Comparison of ENCODE assay signal across 12 cellular contexts in genomic region chr9:130022566-130023146, GRCh38. TPM values are rescaled to one million over a fixed set of nuclear protein-coding genes. Genes with fewer than 3 reads are reported as not detected.
DNase-seq lines count a peak whose midpoint lies in the region; ATAC-seq and TF ChIP-seq lines count a peak whose summit lies in the region.
"Had no signal": no experiment of that assay in that cellular context is flagged by ENCODE, and none has a peak within 500 bp of the region (broad histone marks: within the 10 kb centered on the region; RNA-seq: fewer than 3 reads in every experiment).

No MANE protein-coding gene starts in this region.

- intact Hi-C loops in spleen (cut with DNase I; ENCODE audit: low total_unique reads) (no loop called here), dorsolateral prefrontal cortex (cut with DNase I) (no loop called here)

- H3K4me1 ChIP-seq in spleen (peaks cover 31 to 98% (median 91%) of the 10 kb centered on the region in 6 donors), HAP-1 (peaks cover 2% of the 10 kb centered on the region; the same call in 1 of the 2 replicates)

- peak; percentile 3 for ATAC-seq in HG03432 (IDR thresholded peaks at IDR 0.05; ENCODE audit: unreplicated experiment)
- peak; percentile 33 for ATAC-seq in central memory CD8-positive, alpha-beta T cell (replicated peaks; ENCODE audit: extremely low read depth, poor library complexity, severe bottlenecking)
- ATAC-seq: HepG2, Right ventricle myocardium inferior had no signal

- DNase-seq in GM06990 (ENCODE audit: extremely low read depth, insufficient read length) (no peak), spleen (no peak), dorsolateral prefrontal cortex (no peak), GM13977 (ENCODE audit: low spot score) (no peak), HAP-1 (ENCODE audit: low spot score in 2 of 2) (no peak)
- no peak for DNase-seq in central memory CD8-positive, alpha-beta T cell (ENCODE audit: low spot score in 2 of 2)
- DNase-seq: NCI-H1417, NCI-H524, right cardiac atrium had no signal

- peaks cover 26% of the 10 kb centered on the region for H3K36me3 Mint-ChIP-seq in central memory CD8-positive, alpha-beta T cell (ENCODE audit: insufficient read depth)

- no peaks in the 10 kb centered on the region for H3K27me3 Mint-ChIP-seq in central memory CD8-positive, alpha-beta T cell

- TF ChIP-seq POLR2A in spleen (IDR thresholded peaks at IDR 0.05), result no peak

- H3K4me1 Mint-ChIP-seq in central memory CD8-positive, alpha-beta T cell, result peaks cover 74% of the 10 kb centered on the region

- H3K27ac Mint-ChIP-seq in central memory CD8-positive, alpha-beta T cell (ENCODE audit: low read depth), result peak overlapping the region; percentile 86

- H3K4me3 ChIP-seq in GM06990 (replicated peaks; ENCODE audit: low read depth, low read length) (peak overlapping the region; percentile 39), spleen (no peak overlapping the region), dorsolateral prefrontal cortex (no peak overlapping the region), HAP-1 (no peak overlapping the region)

- TF ChIP-seq CTCF in GM06990 (IDR thresholded peaks at IDR 0.05; ENCODE audit: insufficient read depth, low read length, poor library complexity, severe bottlenecking), result no peak
- TF ChIP-seq CTCF in spleen (IDR thresholded peaks at IDR 0.05 in 8 of 11, conservative IDR thresholded peaks at IDR 0.05 in 3 of 11), result no peak
- no peak for TF ChIP-seq CTCF in dorsolateral prefrontal cortex (IDR thresholded peaks at IDR 0.05 in 54 of 56, conservative IDR thresholded peaks at IDR 0.05 in 2 of 56; ENCODE audit: low read depth in 1 of 56, partially characterized antibody in 56 of 56)
- TF ChIP-seq CTCF in GM13977 (IDR thresholded peaks at IDR 0.05; ENCODE audit: extremely low read depth, insufficient read depth, missing control alignments), result no peak

- in situ Hi-C loops in GM13977 (cut with MboI; ENCODE audit: low pct_unique_long_range_greater_than_20kb, low sequenced_read_pairs, unreplicated experiment), result no loop called here
- in situ Hi-C loops in HAP-1 (cut with MboI; ENCODE audit: low sequenced_read_pairs), result no loop called here

- H3K27me3 ChIP-seq in GM06990 (replicated peaks; ENCODE audit: control insufficient read depth, insufficient read depth, low read length) (no peaks in the 10 kb centered on the region), spleen (replicated peaks in 1 of 7) (no peaks in the 10 kb centered on the region), dorsolateral prefrontal cortex (no peaks in the 10 kb centered on the region), HAP-1 (ENCODE audit: low read depth) (no peaks in the 10 kb centered on the region)

- WGBS in spleen, 5 donors, result 61 to 77% (median 70%) methylated on average over 8 of the region's 8 CpGs

- peak overlapping the region; percentile 56 for H3K4me3 Mint-ChIP-seq in central memory CD8-positive, alpha-beta T cell

- H3K27ac ChIP-seq in spleen (peak overlapping the region in 7 of 8 donors; percentile 48 to 76 (median 68)), dorsolateral prefrontal cortex (peak overlapping the region in 25 of 59 donors; percentile 2 to 64 (median 26))

- H3K36me3 ChIP-seq in GM06990 (ENCODE audit: control insufficient read depth, insufficient read depth, low read length) (peaks cover 3% of the 10 kb centered on the region; the same call in 1 of the 2 replicates), spleen (peaks cover 0 to 14% (median 0%) of the 10 kb centered on the region in 6 donors), HAP-1 (replicated peaks) (no peaks in the 10 kb centered on the region; the same call in 1 of the 2 replicates)

- no peaks in the 10 kb centered on the region for H3K9me3 Mint-ChIP-seq in central memory CD8-positive, alpha-beta T cell

- H3K9me3 ChIP-seq in spleen (no peaks in the 10 kb centered on the region), HAP-1 (no peaks in the 10 kb centered on the region)

RNA-seq across cellular contexts. Expression of gene FNBP1, which starts 20.3 kb away (rescaled TPM):
- total RNA-seq in spleen, result 100 to 1,000 TPM; 132 to 156 (median 148) TPM
- polyA plus RNA-seq in spleen, result 10 to 100 TPM; 40.6 to 55.6 (median 54.9) TPM
- 100 to 1,000 TPM in 60 of 120 experiments, 10 to 100 TPM in 60; 53.9 to 197 (median 99.8) TPM for total RNA-seq in dorsolateral prefrontal cortex

RNA-seq across cellular contexts. Expression of gene GPR107, which starts 31.1 kb away (rescaled TPM):
- total RNA-seq in spleen, result 10 to 100 TPM; 25.2 to 42.8 (median 30.5) TPM
- 1 to 10 TPM; 3.9 to 7.4 (median 4.3) TPM for polyA plus RNA-seq in spleen
- 10 to 100 TPM; 34.8 to 59.2 (median 45.9) TPM for total RNA-seq in dorsolateral prefrontal cortex
